1 cellular context compared by ENCODE assay signal in the genomic region with DNA sequence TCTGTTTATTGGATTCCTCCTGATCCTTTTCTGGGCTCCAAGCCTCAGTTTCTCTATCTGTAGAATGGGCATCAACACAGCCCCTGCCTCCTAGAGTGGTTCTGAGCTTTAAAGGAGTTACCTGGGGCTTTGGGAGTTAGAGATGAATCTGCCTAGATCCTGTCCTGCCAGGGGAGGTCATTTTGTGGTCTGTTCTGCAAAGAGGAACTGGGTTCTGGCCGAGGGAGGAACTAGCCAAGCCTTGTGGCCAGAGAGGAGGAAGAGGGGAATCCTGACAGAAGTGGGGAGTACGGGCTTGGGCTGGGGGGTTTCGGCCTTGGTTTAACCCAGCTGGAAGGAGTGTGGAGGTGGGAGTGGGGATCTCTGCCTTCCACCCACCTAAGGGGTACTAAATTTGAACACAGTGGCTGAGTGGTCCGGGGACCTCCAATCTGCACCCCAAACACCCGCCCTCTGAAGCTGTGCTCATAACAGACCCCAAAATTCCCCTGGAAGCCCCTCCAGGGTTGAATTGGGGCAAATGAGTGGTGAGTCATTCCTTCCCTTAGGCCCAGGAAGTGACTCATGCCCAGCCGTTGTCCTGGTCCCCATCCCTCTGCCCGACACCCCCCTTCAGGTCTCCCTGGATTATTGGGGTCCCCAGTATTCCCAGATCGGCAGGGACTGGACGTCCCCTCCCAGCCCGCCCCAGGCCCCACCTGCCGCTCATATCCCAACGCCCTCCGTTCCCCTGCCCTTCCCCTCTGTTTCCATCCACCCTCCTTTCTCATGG.
TF ChIP-seq lines count a peak whose summit lies in the region.

No MANE protein-coding gene starts in this region.

TF ChIP-seq in K562, 482 proteins besides CTCF, POLR2A, EP300 and RAD21 (continued from another document and continues in another):
- TF ChIP-seq MAFG (tag; conservative IDR thresholded peaks at IDR 0.05) (no peak; the same call in 1 of the 2 replicates), POLR3G (IDR thresholded peaks at IDR 0.05; ENCODE audit: extremely low read depth, insufficient read length, insufficient replicate concordance) (no peak), MECOM (CRISPR knock-in tag; IDR thresholded peaks at IDR 0.05) (no peak), CREM (IDR thresholded peaks at IDR 0.05; ENCODE audit: low read depth) (no peak), ZFP1 (CRISPR knock-in tag; IDR thresholded peaks at IDR 0.05) (no peak), ETS2 (tag; IDR thresholded peaks at IDR 0.05; ENCODE audit: borderline replicate concordance, poor library complexity, severe bottlenecking) (no peak), PRPF4 (IDR thresholded peaks at IDR 0.05; ENCODE audit: insufficient read depth, low read depth, low read length, poor library complexity, severe bottlenecking) (no peak), ZNF408 (CRISPR knock-in tag; IDR thresholded peaks at IDR 0.05; ENCODE audit: low read depth) (no peak), TCFL5 (CRISPR knock-in tag; conservative IDR thresholded peaks at IDR 0.05) (no peak), CEBPG (CRISPR knock-in tag; IDR thresholded peaks at IDR 0.05) (no peak), CEBPG (tag; conservative IDR thresholded peaks at IDR 0.05 in 1 of 2, IDR thresholded peaks at IDR 0.05 in 1 of 2) (no peak), ZNF778 (CRISPR knock-in tag; IDR thresholded peaks at IDR 0.05) (no peak), ESRRB (CRISPR knock-in tag; IDR thresholded peaks at IDR 0.05; ENCODE audit: borderline replicate concordance) (no peak), NELFE (IDR thresholded peaks at IDR 0.05; ENCODE audit: insufficient read depth, insufficient read length) (no peak), YY1 (IDR thresholded peaks at IDR 0.05; ENCODE audit: borderline replicate concordance in 1 of 3, control insufficient read depth in 1 of 3, extremely low read depth in 1 of 3, insufficient read depth in 3 of 3, insufficient read length in 1 of 3, insufficient replicate concordance in 2 of 3, low read depth in 1 of 3, low read length in 2 of 3) (peak in 2 of 3 experiments; percentile 27 to 64), MCM3 (IDR thresholded peaks at IDR 0.05) (no peak), SMAD4 (CRISPR knock-in tag; conservative IDR thresholded peaks at IDR 0.05) (no peak; the same call in 1 of the 2 replicates), ASH1L (IDR thresholded peaks at IDR 0.05; ENCODE audit: borderline replicate concordance, low read depth, partially characterized antibody) (no peak), NBN (IDR thresholded peaks at IDR 0.05; ENCODE audit: low read depth) (no peak; the same call in 1 of the 2 replicates), SRSF1 (IDR thresholded peaks at IDR 0.05; ENCODE audit: low read depth, low read length) (no peak), PHF20 (IDR thresholded peaks at IDR 0.05; ENCODE audit: partially characterized antibody) (no peak), ZNF316 (IDR thresholded peaks at IDR 0.05) (no peak), KLF1 (tag; IDR thresholded peaks at IDR 0.05) (no peak), ZNF140 (CRISPR knock-in tag; IDR thresholded peaks at IDR 0.05) (no peak), ZNF184 (CRISPR knock-in tag; IDR thresholded peaks at IDR 0.05) (no peak), ETV1 (tag; conservative IDR thresholded peaks at IDR 0.05; ENCODE audit: low read depth) (peak; percentile 82), GATAD2B (IDR thresholded peaks at IDR 0.05; ENCODE audit: borderline replicate concordance) (0 out of 2 replicates have a peak, but pooled peaks have one; percentile 64), JUNB (CRISPR knock-in tag; conservative IDR thresholded peaks at IDR 0.05) (peak; percentile 94), ZNF707 (CRISPR knock-in tag; conservative IDR thresholded peaks at IDR 0.05) (no peak), CBFA2T2 (conservative IDR thresholded peaks at IDR 0.05) (no peak), NR2C1 (IDR thresholded peaks at IDR 0.05) (no peak), NR2C1 (tag; IDR thresholded peaks at IDR 0.05) (0 out of 2 replicates have a peak, but pooled peaks have one; percentile 6), ZNF263 (CRISPR knock-in tag; IDR thresholded peaks at IDR 0.05; ENCODE audit: borderline replicate concordance) (peak; percentile 37; the same call in 1 of the 2 replicates), SP1 (CRISPR knock-in tag; IDR thresholded peaks at IDR 0.05) (peak; percentile 60; the same call in 1 of the 2 replicates), ZNF174 (CRISPR knock-in tag; IDR thresholded peaks at IDR 0.05) (no peak)
- TF ChIP-seq, protein P1, sequence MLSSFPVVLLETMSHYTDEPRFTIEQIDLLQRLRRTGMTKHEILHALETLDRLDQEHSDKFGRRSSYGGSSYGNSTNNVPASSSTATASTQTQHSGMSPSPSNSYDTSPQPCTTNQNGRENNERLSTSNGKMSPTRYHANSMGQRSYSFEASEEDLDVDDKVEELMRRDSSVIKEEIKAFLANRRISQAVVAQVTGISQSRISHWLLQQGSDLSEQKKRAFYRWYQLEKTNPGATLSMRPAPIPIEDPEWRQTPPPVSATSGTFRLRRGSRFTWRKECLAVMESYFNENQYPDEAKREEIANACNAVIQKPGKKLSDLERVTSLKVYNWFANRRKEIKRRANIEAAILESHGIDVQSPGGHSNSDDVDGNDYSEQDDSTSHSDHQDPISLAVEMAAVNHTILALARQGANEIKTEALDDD (IDR thresholded peaks at IDR 0.05) = peak; percentile 24; the same call in 1 of the 2 replicates
- TF ChIP-seq, protein P2, sequence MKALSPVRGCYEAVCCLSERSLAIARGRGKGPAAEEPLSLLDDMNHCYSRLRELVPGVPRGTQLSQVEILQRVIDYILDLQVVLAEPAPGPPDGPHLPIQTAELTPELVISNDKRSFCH (CRISPR knock-in tag; IDR thresholded peaks at IDR 0.05) = no peak
- TF ChIP-seq, protein P2 (tag; IDR thresholded peaks at IDR 0.05) = 0 out of 2 replicates have a peak, but pooled peaks have one; percentile 25
- TF ChIP-seq, protein P3, sequence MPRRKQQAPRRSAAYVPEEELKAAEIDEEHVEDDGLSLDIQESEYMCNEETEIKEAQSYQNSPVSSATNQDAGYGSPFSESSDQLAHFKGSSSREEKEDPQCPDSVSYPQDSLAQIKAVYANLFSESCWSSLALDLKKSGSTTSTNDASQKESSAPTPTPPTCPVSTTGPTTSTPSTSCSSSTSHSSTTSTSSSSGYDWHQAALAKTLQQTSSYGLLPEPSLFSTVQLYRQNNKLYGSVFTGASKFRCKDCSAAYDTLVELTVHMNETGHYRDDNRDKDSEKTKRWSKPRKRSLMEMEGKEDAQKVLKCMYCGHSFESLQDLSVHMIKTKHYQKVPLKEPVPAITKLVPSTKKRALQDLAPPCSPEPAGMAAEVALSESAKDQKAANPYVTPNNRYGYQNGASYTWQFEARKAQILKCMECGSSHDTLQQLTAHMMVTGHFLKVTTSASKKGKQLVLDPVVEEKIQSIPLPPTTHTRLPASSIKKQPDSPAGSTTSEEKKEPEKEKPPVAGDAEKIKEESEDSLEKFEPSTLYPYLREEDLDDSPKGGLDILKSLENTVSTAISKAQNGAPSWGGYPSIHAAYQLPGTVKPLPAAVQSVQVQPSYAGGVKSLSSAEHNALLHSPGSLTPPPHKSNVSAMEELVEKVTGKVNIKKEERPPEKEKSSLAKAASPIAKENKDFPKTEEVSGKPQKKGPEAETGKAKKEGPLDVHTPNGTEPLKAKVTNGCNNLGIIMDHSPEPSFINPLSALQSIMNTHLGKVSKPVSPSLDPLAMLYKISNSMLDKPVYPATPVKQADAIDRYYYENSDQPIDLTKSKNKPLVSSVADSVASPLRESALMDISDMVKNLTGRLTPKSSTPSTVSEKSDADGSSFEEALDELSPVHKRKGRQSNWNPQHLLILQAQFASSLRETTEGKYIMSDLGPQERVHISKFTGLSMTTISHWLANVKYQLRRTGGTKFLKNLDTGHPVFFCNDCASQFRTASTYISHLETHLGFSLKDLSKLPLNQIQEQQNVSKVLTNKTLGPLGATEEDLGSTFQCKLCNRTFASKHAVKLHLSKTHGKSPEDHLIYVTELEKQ (CRISPR knock-in tag; IDR thresholded peaks at IDR 0.05) = no peak
- TF ChIP-seq, protein P4, sequence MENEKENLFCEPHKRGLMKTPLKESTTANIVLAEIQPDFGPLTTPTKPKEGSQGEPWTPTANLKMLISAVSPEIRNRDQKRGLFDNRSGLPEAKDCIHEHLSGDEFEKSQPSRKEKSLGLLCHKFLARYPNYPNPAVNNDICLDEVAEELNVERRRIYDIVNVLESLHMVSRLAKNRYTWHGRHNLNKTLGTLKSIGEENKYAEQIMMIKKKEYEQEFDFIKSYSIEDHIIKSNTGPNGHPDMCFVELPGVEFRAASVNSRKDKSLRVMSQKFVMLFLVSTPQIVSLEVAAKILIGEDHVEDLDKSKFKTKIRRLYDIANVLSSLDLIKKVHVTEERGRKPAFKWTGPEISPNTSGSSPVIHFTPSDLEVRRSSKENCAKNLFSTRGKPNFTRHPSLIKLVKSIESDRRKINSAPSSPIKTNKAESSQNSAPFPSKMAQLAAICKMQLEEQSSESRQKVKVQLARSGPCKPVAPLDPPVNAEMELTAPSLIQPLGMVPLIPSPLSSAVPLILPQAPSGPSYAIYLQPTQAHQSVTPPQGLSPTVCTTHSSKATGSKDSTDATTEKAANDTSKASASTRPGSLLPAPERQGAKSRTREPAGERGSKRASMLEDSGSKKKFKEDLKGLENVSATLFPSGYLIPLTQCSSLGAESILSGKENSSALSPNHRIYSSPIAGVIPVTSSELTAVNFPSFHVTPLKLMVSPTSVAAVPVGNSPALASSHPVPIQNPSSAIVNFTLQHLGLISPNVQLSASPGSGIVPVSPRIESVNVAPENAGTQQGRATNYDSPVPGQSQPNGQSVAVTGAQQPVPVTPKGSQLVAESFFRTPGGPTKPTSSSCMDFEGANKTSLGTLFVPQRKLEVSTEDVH (IDR thresholded peaks at IDR 0.05; ENCODE audit: low read depth, partially characterized antibody) = no peak
- TF ChIP-seq, protein P5, sequence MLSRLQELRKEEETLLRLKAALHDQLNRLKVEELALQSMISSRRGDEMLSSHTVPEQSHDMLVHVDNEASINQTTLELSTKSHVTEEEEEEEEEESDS (CRISPR knock-in tag; IDR thresholded peaks at IDR 0.05) = no peak
- TF ChIP-seq, protein P6, sequence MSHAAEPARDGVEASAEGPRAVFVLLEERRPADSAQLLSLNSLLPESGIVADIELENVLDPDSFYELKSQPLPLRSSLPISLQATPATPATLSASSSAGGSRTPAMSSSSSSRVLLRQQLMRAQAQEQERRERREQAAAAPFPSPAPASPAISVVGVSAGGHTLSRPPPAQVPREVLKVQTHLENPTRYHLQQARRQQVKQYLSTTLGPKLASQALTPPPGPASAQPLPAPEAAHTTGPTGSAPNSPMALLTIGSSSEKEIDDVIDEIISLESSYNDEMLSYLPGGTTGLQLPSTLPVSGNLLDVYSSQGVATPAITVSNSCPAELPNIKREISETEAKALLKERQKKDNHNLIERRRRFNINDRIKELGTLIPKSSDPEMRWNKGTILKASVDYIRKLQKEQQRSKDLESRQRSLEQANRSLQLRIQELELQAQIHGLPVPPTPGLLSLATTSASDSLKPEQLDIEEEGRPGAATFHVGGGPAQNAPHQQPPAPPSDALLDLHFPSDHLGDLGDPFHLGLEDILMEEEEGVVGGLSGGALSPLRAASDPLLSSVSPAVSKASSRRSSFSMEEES (CRISPR knock-in tag; IDR thresholded peaks at IDR 0.05) = no peak
- TF ChIP-seq, protein P7, sequence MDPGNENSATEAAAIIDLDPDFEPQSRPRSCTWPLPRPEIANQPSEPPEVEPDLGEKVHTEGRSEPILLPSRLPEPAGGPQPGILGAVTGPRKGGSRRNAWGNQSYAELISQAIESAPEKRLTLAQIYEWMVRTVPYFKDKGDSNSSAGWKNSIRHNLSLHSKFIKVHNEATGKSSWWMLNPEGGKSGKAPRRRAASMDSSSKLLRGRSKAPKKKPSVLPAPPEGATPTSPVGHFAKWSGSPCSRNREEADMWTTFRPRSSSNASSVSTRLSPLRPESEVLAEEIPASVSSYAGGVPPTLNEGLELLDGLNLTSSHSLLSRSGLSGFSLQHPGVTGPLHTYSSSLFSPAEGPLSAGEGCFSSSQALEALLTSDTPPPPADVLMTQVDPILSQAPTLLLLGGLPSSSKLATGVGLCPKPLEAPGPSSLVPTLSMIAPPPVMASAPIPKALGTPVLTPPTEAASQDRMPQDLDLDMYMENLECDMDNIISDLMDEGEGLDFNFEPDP (CRISPR knock-in tag; IDR thresholded peaks at IDR 0.05) = no peak
- TF ChIP-seq, protein P8, sequence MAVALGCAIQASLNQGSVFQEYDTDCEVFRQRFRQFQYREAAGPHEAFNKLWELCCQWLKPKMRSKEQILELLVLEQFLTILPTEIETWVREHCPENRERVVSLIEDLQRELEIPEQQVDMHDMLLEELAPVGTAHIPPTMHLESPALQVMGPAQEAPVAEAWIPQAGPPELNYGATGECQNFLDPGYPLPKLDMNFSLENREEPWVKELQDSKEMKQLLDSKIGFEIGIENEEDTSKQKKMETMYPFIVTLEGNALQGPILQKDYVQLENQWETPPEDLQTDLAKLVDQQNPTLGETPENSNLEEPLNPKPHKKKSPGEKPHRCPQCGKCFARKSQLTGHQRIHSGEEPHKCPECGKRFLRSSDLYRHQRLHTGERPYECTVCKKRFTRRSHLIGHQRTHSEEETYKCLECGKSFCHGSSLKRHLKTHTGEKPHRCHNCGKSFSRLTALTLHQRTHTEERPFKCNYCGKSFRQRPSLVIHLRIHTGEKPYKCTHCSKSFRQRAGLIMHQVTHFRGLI (CRISPR knock-in tag; IDR thresholded peaks at IDR 0.05) = no peak
- TF ChIP-seq, protein P9, sequence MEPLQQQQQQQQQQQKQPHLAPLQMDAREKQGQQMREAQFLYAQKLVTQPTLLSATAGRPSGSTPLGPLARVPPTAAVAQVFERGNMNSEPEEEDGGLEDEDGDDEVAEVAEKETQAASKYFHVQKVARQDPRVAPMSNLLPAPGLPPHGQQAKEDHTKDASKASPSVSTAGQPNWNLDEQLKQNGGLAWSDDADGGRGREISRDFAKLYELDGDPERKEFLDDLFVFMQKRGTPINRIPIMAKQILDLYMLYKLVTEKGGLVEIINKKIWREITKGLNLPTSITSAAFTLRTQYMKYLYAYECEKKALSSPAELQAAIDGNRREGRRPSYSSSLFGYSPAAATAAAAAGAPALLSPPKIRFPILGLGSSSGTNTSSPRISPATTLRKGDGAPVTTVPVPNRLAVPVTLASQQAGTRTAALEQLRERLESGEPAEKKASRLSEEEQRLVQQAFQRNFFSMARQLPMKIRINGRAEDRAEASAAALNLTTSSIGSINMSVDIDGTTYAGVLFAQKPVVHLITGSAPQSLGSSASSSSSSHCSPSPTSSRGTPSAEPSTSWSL (CRISPR knock-in tag; IDR thresholded peaks at IDR 0.05; ENCODE audit: borderline replicate concordance) = no peak
- TF ChIP-seq, protein P10, sequence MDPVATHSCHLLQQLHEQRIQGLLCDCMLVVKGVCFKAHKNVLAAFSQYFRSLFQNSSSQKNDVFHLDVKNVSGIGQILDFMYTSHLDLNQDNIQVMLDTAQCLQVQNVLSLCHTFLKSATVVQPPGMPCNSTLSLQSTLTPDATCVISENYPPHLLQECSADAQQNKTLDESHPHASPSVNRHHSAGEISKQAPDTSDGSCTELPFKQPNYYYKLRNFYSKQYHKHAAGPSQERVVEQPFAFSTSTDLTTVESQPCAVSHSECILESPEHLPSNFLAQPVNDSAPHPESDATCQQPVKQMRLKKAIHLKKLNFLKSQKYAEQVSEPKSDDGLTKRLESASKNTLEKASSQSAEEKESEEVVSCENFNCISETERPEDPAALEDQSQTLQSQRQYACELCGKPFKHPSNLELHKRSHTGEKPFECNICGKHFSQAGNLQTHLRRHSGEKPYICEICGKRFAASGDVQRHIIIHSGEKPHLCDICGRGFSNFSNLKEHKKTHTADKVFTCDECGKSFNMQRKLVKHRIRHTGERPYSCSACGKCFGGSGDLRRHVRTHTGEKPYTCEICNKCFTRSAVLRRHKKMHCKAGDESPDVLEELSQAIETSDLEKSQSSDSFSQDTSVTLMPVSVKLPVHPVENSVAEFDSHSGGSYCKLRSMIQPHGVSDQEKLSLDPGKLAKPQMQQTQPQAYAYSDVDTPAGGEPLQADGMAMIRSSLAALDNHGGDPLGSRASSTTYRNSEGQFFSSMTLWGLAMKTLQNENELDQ (CRISPR knock-in tag; IDR thresholded peaks at IDR 0.05; ENCODE audit: borderline replicate concordance) = no peak
